ENCODE assay signal across 23 cellular contexts in genomic region chr1:209257021-209257420, GRCh38.
"Had no signal": no experiment of that assay in that cellular context is flagged by ENCODE, and none has a peak within 500 bp of the region (broad histone marks: within the 10 kb centered on the region; RNA-seq: fewer than 3 reads in every experiment).

No MANE protein-coding gene starts in this region.

- H3K4me2 ChIP-seq: neural progenitor cell had no signal

- DNase-seq: activated CD4-positive, alpha-beta T cell treated with anti-CD3 and anti-CD28 coated beads for 36 hours; activated CD4-positive, CD25-positive, alpha-beta regulatory T cell; activated CD8-positive, alpha-beta memory T cell treated with anti-CD3 and anti-CD28 coated beads, Interleukin-2, amount 10 ng/mL, durations not matched to agents 7 days and 5 days; activated CD8-positive, alpha-beta T cell treated with anti-CD3 and anti-CD28 coated beads, Interleukin-2, amount 10 ng/mL, durations not matched to agents 7 days and 5 days; activated naive CD4-positive, alpha-beta T cell; activated T-cell treated with anti-CD3 and anti-CD28 coated beads, Interleukin-2, amount 50 U/mL, for 72 hours; dermis blood vessel endothelial cell; effector CD8-positive, alpha-beta T cell; left lung; lower lobe of right lung; mesendoderm; natural killer cell; occipital lobe; psoas muscle; right cardiac atrium; spleen; stimulated activated naive CD4-positive, alpha-beta T cell; tibial artery; upper lobe of right lung had no signal

- H3K79me2 ChIP-seq: parathyroid adenoma had no signal

- ATAC-seq: activated CD4-positive, alpha-beta T cell treated with anti-CD3 and anti-CD28 coated beads for 36 hours; activated CD8-positive, alpha-beta memory T cell treated with anti-CD3 and anti-CD28 coated beads, Interleukin-2, amount 10 ng/mL, durations not matched to agents 7 days and 5 days; activated CD8-positive, alpha-beta T cell treated with anti-CD3 and anti-CD28 coated beads, Interleukin-2, amount 10 ng/mL, durations not matched to agents 7 days and 5 days; activated T-cell treated with anti-CD3 and anti-CD28 coated beads, Interleukin-2, amount 50 U/mL, for 72 hours; left lung; lower lobe of right lung; natural killer cell; psoas muscle; right cardiac atrium; upper lobe of right lung had no signal

- H3K4me3 ChIP-seq: left lung, lower lobe of right lung, neural progenitor cell, psoas muscle, spleen, suprapubic skin, tibial artery, upper lobe of right lung had no signal

- H3K36me3 ChIP-seq: left lung, lower lobe of right lung, neural progenitor cell, spleen, suprapubic skin, tibial artery, upper lobe of right lung had no signal

- H3K4me1 ChIP-seq: left lung, lower lobe of right lung, parathyroid adenoma, psoas muscle, spleen, suprapubic skin, tibial artery, upper lobe of right lung had no signal

- H2AFZ ChIP-seq: neural progenitor cell, parathyroid adenoma had no signal

- H3K27me3 ChIP-seq: left lung, neural progenitor cell, spleen, suprapubic skin, upper lobe of right lung had no signal

- H3K27ac ChIP-seq: epithelial cell of prostate, left lung, lower lobe of right lung, neural progenitor cell, parathyroid adenoma, psoas muscle, spleen, suprapubic skin, tibial artery, upper lobe of right lung had no signal

- H3K9ac ChIP-seq: neural progenitor cell, parathyroid adenoma had no signal

- H3K9me3 ChIP-seq: lower lobe of right lung, suprapubic skin, tibial artery, upper lobe of right lung had no signal
